Comparison of ENCODE assay signal across 28 cellular contexts in genomic region chr6:145715426-145715825, GRCh38. TPM values are rescaled to one million over a fixed set of nuclear protein-coding genes. Genes with fewer than 3 reads are reported as not detected.
DNase-seq lines count a peak whose midpoint lies in the region; ATAC-seq, FAIRE-seq and TF ChIP-seq lines count a peak whose summit lies in the region.
"Had no signal": no experiment of that assay in that cellular context is flagged by ENCODE, and none has a peak within 500 bp of the region (broad histone marks: within the 10 kb centered on the region; RNA-seq: fewer than 3 reads in every experiment).

No MANE protein-coding gene starts in this region.

- TF ChIP-seq CTCF in bronchial epithelial cell (IDR thresholded peaks at IDR 0.05; ENCODE audit: insufficient read depth, low read length, severe bottlenecking): no peak
- TF ChIP-seq CTCF in endodermal cell (conservative IDR thresholded peaks at IDR 0.05): no peak
- TF ChIP-seq CTCF in upper lobe of right lung (IDR thresholded peaks at IDR 0.05): no peak

- DNase-seq in SJCRH30: peak; percentile 72 to 80
- no peak for DNase-seq in bronchial epithelial cell (ENCODE audit: low read depth)
- no peak for DNase-seq in endodermal cell
- DNase-seq in upper lobe of right lung: no peak
- DNase-seq in hypothalamus (lab: John Stamatoyannopoulos, UW): no peak
- DNase-seq in MV-4-11 (lab: John Stamatoyannopoulos, UW): no peak
- DNase-seq: 8988T; ACHN; BE2C; C1 segment of cervical spinal cord; CD4-positive, alpha-beta memory T cell; CD4-positive, CD25-positive, alpha-beta regulatory T cell; CD8-positive, alpha-beta memory T cell; COR-L47; DMS 273 treated with DMSO at 0.1 percent for 48 hours; DMS153; DMS53; DMS79; DND-41; EL; GF-D8 had no signal

- peaks cover 41% of the 10 kb centered on the region for H3K9me3 Mint-ChIP-seq in endodermal cell

- no peak overlapping the region for H3K4me3 ChIP-seq in SJCRH30
- no peak overlapping the region for H3K4me3 ChIP-seq in bronchial epithelial cell (ENCODE audit: low read depth, low read length)
- H3K4me3 ChIP-seq in endodermal cell (ENCODE audit: low read length): peak overlapping the region; percentile 5
- no peak overlapping the region for H3K4me3 ChIP-seq in upper lobe of right lung
- H3K4me3 ChIP-seq: BLaER1 had no signal

- no peak for ATAC-seq in upper lobe of right lung
- no peak for ATAC-seq in HG03135 (IDR thresholded peaks at IDR 0.05; ENCODE audit: unreplicated experiment)

- peak; percentile 18 for FAIRE-seq in bronchial epithelial cell (lab: Jason Lieb, UNC)
- FAIRE-seq: A204.1, G401.6, GM12891, GM19239 had no signal

- no peak overlapping the region for H3K4me3 Mint-ChIP-seq in endodermal cell
- H3K4me3 Mint-ChIP-seq: CD14-positive monocyte; CD4-positive, alpha-beta memory T cell; CD4-positive, CD25-positive, alpha-beta regulatory T cell; CD8-positive, alpha-beta memory T cell had no signal

- H3K4me1 ChIP-seq in SJCRH30 (peaks cover 13% of the 10 kb centered on the region), endodermal cell (ENCODE audit: control insufficient read depth, insufficient read depth, low read length) (no peaks in the 10 kb centered on the region), upper lobe of right lung (no peaks in the 10 kb centered on the region)
- H3K4me1 ChIP-seq: BE2C, BLaER1 had no signal

- no peaks in the 10 kb centered on the region for H3K36me3 ChIP-seq in SJCRH30
- no peaks in the 10 kb centered on the region for H3K36me3 ChIP-seq in bronchial epithelial cell (ENCODE audit: control insufficient read depth, insufficient read depth, low read length)
- H3K36me3 ChIP-seq in endodermal cell (ENCODE audit: control insufficient read depth, insufficient read depth, low read length): no peaks in the 10 kb centered on the region
- no peaks in the 10 kb centered on the region for H3K36me3 ChIP-seq in upper lobe of right lung

- H3K9me3 ChIP-seq in SJCRH30 (replicated peaks) (peaks cover 6% of the 10 kb centered on the region; the same call in 1 of the 2 replicates), endodermal cell (ENCODE audit: control insufficient read depth, low read length) (peaks cover 43% of the 10 kb centered on the region), upper lobe of right lung (no peaks in the 10 kb centered on the region)
- H3K9me3 ChIP-seq: BE2C had no signal

- H3K9ac ChIP-seq in endodermal cell (ENCODE audit: extremely low read depth, low read length, poor library complexity, severe bottlenecking): no peak overlapping the region
- H3K9ac ChIP-seq: BLaER1 had no signal

- H3K27ac Mint-ChIP-seq in endodermal cell: no peak overlapping the region
- H3K27ac Mint-ChIP-seq: CD14-positive monocyte; CD4-positive, alpha-beta memory T cell; CD4-positive, CD25-positive, alpha-beta regulatory T cell; CD8-positive, alpha-beta memory T cell had no signal

- peak overlapping the region; percentile 18 for H3K27ac ChIP-seq in SJCRH30
- no peak overlapping the region for H3K27ac ChIP-seq in endodermal cell (ENCODE audit: low read depth, low read length)
- no peak overlapping the region for H3K27ac ChIP-seq in upper lobe of right lung
- H3K27ac ChIP-seq: BLaER1 had no signal

- no peaks in the 10 kb centered on the region for H3K27me3 ChIP-seq in SJCRH30
- H3K27me3 ChIP-seq in bronchial epithelial cell (ENCODE audit: control insufficient read depth, insufficient read depth, low read length): no peaks in the 10 kb centered on the region
- H3K27me3 ChIP-seq in endodermal cell (ENCODE audit: control insufficient read depth, insufficient read depth, low read length, poor library complexity, severe bottlenecking): no peaks in the 10 kb centered on the region
- H3K27me3 ChIP-seq in upper lobe of right lung: no peaks in the 10 kb centered on the region
- H3K27me3 ChIP-seq: BE2C, BLaER1 had no signal

- WGBS in endodermal cell (ENCODE audit: insufficient coverage in 1 of 2, insufficient read length in 1 of 2), 2 experiments: 94 to 100% methylated on average over 2 to 4 of the region's 4 CpGs

- no peaks in the 10 kb centered on the region for H3K27me3 Mint-ChIP-seq in endodermal cell (ENCODE audit: insufficient read depth)
- H3K27me3 Mint-ChIP-seq: CD4-positive, alpha-beta memory T cell; CD4-positive, CD25-positive, alpha-beta regulatory T cell; CD8-positive, alpha-beta memory T cell had no signal

- H3K36me3 Mint-ChIP-seq in endodermal cell (ENCODE audit: low read depth): peaks cover 25% of the 10 kb centered on the region

- peaks cover 3% of the 10 kb centered on the region for H3K4me1 Mint-ChIP-seq in endodermal cell
- H3K4me1 Mint-ChIP-seq: CD14-positive monocyte had no signal

- intact Hi-C loops in upper lobe of right lung (cut with DNase I): no loop called here

RNA-seq across cellular contexts. Expression of gene EPM2A, which starts 19.9 kb away (rescaled TPM):
- 2.4 and 3.1 TPM in 2 replicates for total RNA-seq in SJCRH30 (2014; rRNA removed; shearing (Covaris generic))
- total RNA-seq in bronchial epithelial cell (3.7 TPM in 2 replicates), endodermal cell (1 to 10 TPM; 5.1 to 7.2 TPM), upper lobe of right lung (8.1 TPM)
- 6.6 TPM for polyA plus RNA-seq in endodermal cell (2013, experiment 1 of 2)
- 6.0 TPM for polyA plus RNA-seq in endodermal cell (2013, experiment 2 of 2)

Comparison
In these comparisons a context has a peak if more than half of its experiments do, and no peak if none do; other contexts are left out.
1. DNase-seq: peak in SJCRH30 (2 of 2); none in bronchial epithelial cell (single experiment), endodermal cell (single experiment), upper lobe of right lung (single experiment), hypothalamus (0 of 51) and MV-4-11 (single experiment).